In genomic region chr6:47484616-47485015, GRCh38 we compare ENCODE assay signal across 12 cellular contexts. TPM values are rescaled to one million over a fixed set of nuclear protein-coding genes. Genes with fewer than 3 reads are reported as not detected.
DNase-seq lines count a peak whose midpoint lies in the region; ATAC-seq, FAIRE-seq and TF ChIP-seq lines count a peak whose summit lies in the region.
"Had no signal": no experiment of that assay in that cellular context is flagged by ENCODE, and none has a peak within 500 bp of the region (broad histone marks: within the 10 kb centered on the region; RNA-seq: fewer than 3 reads in every experiment).

No MANE protein-coding gene starts in this region.

- H3K4me3 ChIP-seq in AG10803 (ENCODE audit: low read length), result no peak overlapping the region
- no peak overlapping the region for H3K4me3 ChIP-seq in bronchial epithelial cell (ENCODE audit: low read depth, low read length)
- H3K4me3 ChIP-seq: testis had no signal

- no peak for TF ChIP-seq CTCF in AG10803 (conservative IDR thresholded peaks at IDR 0.05; ENCODE audit: low read length)
- no peak for TF ChIP-seq CTCF in bronchial epithelial cell (IDR thresholded peaks at IDR 0.05; ENCODE audit: insufficient read depth, low read length, severe bottlenecking)
- TF ChIP-seq CTCF in mesothelial cell of epicardium (IDR thresholded peaks at IDR 0.05; ENCODE audit: unreplicated experiment), result no peak

- FAIRE-seq in bronchial epithelial cell (lab: Jason Lieb, UNC), result no peak

- no peaks in the 10 kb centered on the region for H3K36me3 ChIP-seq in bronchial epithelial cell (ENCODE audit: control insufficient read depth, insufficient read depth, low read length)

- H3K9me3 Mint-ChIP-seq in mesothelial cell of epicardium, result no peaks in the 10 kb centered on the region

- no peak overlapping the region for H3K4me3 Mint-ChIP-seq in mesothelial cell of epicardium

- no peaks in the 10 kb centered on the region for H3K27me3 ChIP-seq in bronchial epithelial cell (ENCODE audit: control insufficient read depth, insufficient read depth, low read length)
- H3K27me3 ChIP-seq: testis had no signal

- no peaks in the 10 kb centered on the region for H3K27me3 Mint-ChIP-seq in mesothelial cell of epicardium (ENCODE audit: low read depth)

- no peaks in the 10 kb centered on the region for H3K36me3 Mint-ChIP-seq in mesothelial cell of epicardium

- H3K27ac Mint-ChIP-seq in mesothelial cell of epicardium, result peak overlapping the region; percentile 66

- DNase-seq in AG10803 (ENCODE audit: low read depth), result peak; percentile 92
- DNase-seq in LHCN-M2 (ENCODE audit: low read depth), result peak; percentile 87
- peak; percentile 86 for DNase-seq in bronchial epithelial cell (ENCODE audit: low read depth)
- no peak for DNase-seq in mesothelial cell of epicardium (ENCODE audit: low spot score in 2 of 2, unreplicated experiment in 2 of 2)
- DNase-seq in NCI-H1436 (lab: John Stamatoyannopoulos, UW), result no peak
- DNase-seq in NCI-H2227 (lab: John Stamatoyannopoulos, UW; ENCODE audit: unreplicated experiment), result no peak
- no peak for DNase-seq in activated naive CD4-positive, alpha-beta T cell treated with Interleukin-2 at 50 U/mL for 16 hours
- DNase-seq: activated T-cell treated with anti-CD3 and anti-CD28 coated beads, Interleukin-2, amount 50 U/mL, for 1 hour; MM.1S; stimulated activated CD4-positive, alpha-beta T cell treated with anti-CD3 and anti-CD28 coated beads, Interleukin-4, amount 100 ng/mL, for 24 hours; testis had no signal

- peaks cover 53% of the 10 kb centered on the region for H3K4me1 Mint-ChIP-seq in mesothelial cell of epicardium

- ATAC-seq in GM21447 (IDR thresholded peaks at IDR 0.05; ENCODE audit: unreplicated experiment), result no peak

RNA-seq across cellular contexts. Expression of gene CD2AP, which starts 7.0 kb away (rescaled TPM):
- total RNA-seq in LHCN-M2 (2014; rRNA removed) (10.4 and 11.8 TPM in 2 replicates), bronchial epithelial cell (24.0 and 30.9 TPM in 2 replicates), mesothelial cell of epicardium (32.2 to 34.9 TPM (median 34.4 TPM) in 3 replicates)
- polyA plus RNA-seq in LHCN-M2 (2012), result 3.3 TPM

Comparison
In these comparisons a context has a peak if more than half of its experiments do, and no peak if none do; other contexts are left out.
1. DNase-seq: peak in AG10803 (single experiment), LHCN-M2 (single experiment) and bronchial epithelial cell (single experiment); none in mesothelial cell of epicardium (0 of 2), NCI-H1436 (single experiment), NCI-H2227 (single experiment) and activated naive CD4-positive, alpha-beta T cell treated with Interleukin-2 at 50 U/mL for 16 hours (single experiment).